Comparison of ENCODE assay signal across 21 cellular contexts in genomic region chr6:90895299-90896164, GRCh38.
"Had no signal": no experiment of that assay in that cellular context is flagged by ENCODE, and none has a peak within 500 bp of the region (broad histone marks: within the 10 kb centered on the region; RNA-seq: fewer than 3 reads in every experiment).

No MANE protein-coding gene starts in this region.

- H3K4me3 Mint-ChIP-seq: activated CD4-positive, alpha-beta memory T cell treated with anti-CD3 and anti-CD28 coated beads for 36 hours; activated naive CD8-positive, alpha-beta T cell treated with anti-CD3 and anti-CD28 coated beads, Interleukin-2, amount 10 ng/mL, durations not matched to agents 7 days and 5 days; activated T-helper 17 cell treated with anti-CD3 and anti-CD28 coated beads, Interleukin-2, amount 50 U/mL, for 72 hours; central memory CD8-positive, alpha-beta T cell; naive B cell; stimulated activated memory B cell treated with anti-CD40 and anti-IgM and Interleukin-4, amounts not matched to agents 10 μg/mL and 1 μg/mL and 100 μg/mL, for 72 hours; T-helper 2 cell treated with Interferon-gamma antibody and Interleukin-4, amounts not matched to agents 5 μg/mL and 100 μg/mL, for 36 hours; WTC11 had no signal

- ATAC-seq: activated T-helper 17 cell treated with anti-CD3 and anti-CD28 coated beads, Interleukin-2, amount 50 U/mL, for 72 hours; foreskin keratinocyte; left lung; mucosa of descending colon; pancreas; right lobe of liver; stimulated activated memory B cell treated with anti-CD40 and anti-IgM and Interleukin-4, amounts not matched to agents 10 μg/mL and 1 μg/mL and 100 μg/mL, for 72 hours; WTC11 had no signal

- H3K9me3 Mint-ChIP-seq: activated CD4-positive, alpha-beta memory T cell treated with anti-CD3 and anti-CD28 coated beads for 36 hours; activated naive CD8-positive, alpha-beta T cell treated with anti-CD3 and anti-CD28 coated beads, Interleukin-2, amount 10 ng/mL, durations not matched to agents 7 days and 5 days; activated T-helper 17 cell treated with anti-CD3 and anti-CD28 coated beads, Interleukin-2, amount 50 U/mL, for 72 hours; central memory CD8-positive, alpha-beta T cell; naive B cell; stimulated activated memory B cell treated with anti-CD40 and anti-IgM and Interleukin-4, amounts not matched to agents 10 μg/mL and 1 μg/mL and 100 μg/mL, for 72 hours; T-helper 2 cell treated with Interferon-gamma antibody and Interleukin-4, amounts not matched to agents 5 μg/mL and 100 μg/mL, for 36 hours; WTC11 had no signal

- H3K27me3 Mint-ChIP-seq: stimulated activated memory B cell treated with anti-CD40 and anti-IgM and Interleukin-4, amounts not matched to agents 10 μg/mL and 1 μg/mL and 100 μg/mL, for 72 hours had no signal

- FAIRE-seq: kidney, pancreas had no signal

- DNase-seq: activated CD4-positive, alpha-beta memory T cell treated with anti-CD3 and anti-CD28 coated beads for 36 hours; activated CD4-positive, alpha-beta T cell treated with anti-CD3 and anti-CD28 coated beads for 4 hours; activated naive CD4-positive, alpha-beta T cell treated with Interleukin-2 at 50 U/mL for 16 hours; activated naive CD8-positive, alpha-beta T cell treated with anti-CD3 and anti-CD28 coated beads, Interleukin-2, amount 10 ng/mL, durations not matched to agents 7 days and 5 days; activated T-cell treated with anti-CD3 and anti-CD28 coated beads, Interleukin-2, amount 50 U/mL, for 1 hour; brain microvascular endothelial cell; colonic mucosa; kidney; left lung; mucosa of descending colon; naive B cell; pancreas; right lobe of liver; stimulated activated CD4-positive, alpha-beta T cell treated with anti-CD3 and anti-CD28 coated beads, Interleukin-4, amount 100 ng/mL, for 4 hours; upper lobe of left lung had no signal

- H3K4me1 Mint-ChIP-seq: activated naive CD8-positive, alpha-beta T cell treated with anti-CD3 and anti-CD28 coated beads, Interleukin-2, amount 10 ng/mL, durations not matched to agents 7 days and 5 days; activated T-helper 17 cell treated with anti-CD3 and anti-CD28 coated beads, Interleukin-2, amount 50 U/mL, for 72 hours; central memory CD8-positive, alpha-beta T cell; naive B cell; stimulated activated memory B cell treated with anti-CD40 and anti-IgM and Interleukin-4, amounts not matched to agents 10 μg/mL and 1 μg/mL and 100 μg/mL, for 72 hours had no signal

- H3K27ac Mint-ChIP-seq: activated CD4-positive, alpha-beta memory T cell treated with anti-CD3 and anti-CD28 coated beads for 36 hours; activated naive CD8-positive, alpha-beta T cell treated with anti-CD3 and anti-CD28 coated beads, Interleukin-2, amount 10 ng/mL, durations not matched to agents 7 days and 5 days; activated T-helper 17 cell treated with anti-CD3 and anti-CD28 coated beads, Interleukin-2, amount 50 U/mL, for 72 hours; naive B cell; stimulated activated memory B cell treated with anti-CD40 and anti-IgM and Interleukin-4, amounts not matched to agents 10 μg/mL and 1 μg/mL and 100 μg/mL, for 72 hours; T-helper 2 cell treated with Interferon-gamma antibody and Interleukin-4, amounts not matched to agents 5 μg/mL and 100 μg/mL, for 36 hours; WTC11 had no signal

- H3K36me3 Mint-ChIP-seq: activated CD4-positive, alpha-beta memory T cell treated with anti-CD3 and anti-CD28 coated beads for 36 hours; activated naive CD8-positive, alpha-beta T cell treated with anti-CD3 and anti-CD28 coated beads, Interleukin-2, amount 10 ng/mL, durations not matched to agents 7 days and 5 days; naive B cell; stimulated activated memory B cell treated with anti-CD40 and anti-IgM and Interleukin-4, amounts not matched to agents 10 μg/mL and 1 μg/mL and 100 μg/mL, for 72 hours; WTC11 had no signal
